18 cellular contexts compared by ENCODE assay signal in genomic region chr9:79012561-79012960, GRCh38.
DNase-seq lines count a peak whose midpoint lies in the region; ATAC-seq and TF ChIP-seq lines count a peak whose summit lies in the region.
"Had no signal": no experiment of that assay in that cellular context is flagged by ENCODE, and none has a peak within 500 bp of the region (broad histone marks: within the 10 kb centered on the region; RNA-seq: fewer than 3 reads in every experiment).

No MANE protein-coding gene starts in this region.

- no peaks in the 10 kb centered on the region for H3K36me3 ChIP-seq in ovary
- H3K36me3 ChIP-seq: neutrophil, tibial nerve had no signal

- no peak overlapping the region for H3K27ac ChIP-seq in ovary
- H3K27ac ChIP-seq: neutrophil, tibial nerve had no signal

- H3K27me3 ChIP-seq in ovary = no peaks in the 10 kb centered on the region
- H3K27me3 ChIP-seq: neutrophil, tibial nerve had no signal

- intact Hi-C loops in ovary (cut with DNase I) = no loop called here

- ATAC-seq in HG03097 (IDR thresholded peaks at IDR 0.05; ENCODE audit: low FRiP score, unreplicated experiment) = no peak

- no peak for TF ChIP-seq CTCF in fibroblast of pulmonary artery (IDR thresholded peaks at IDR 0.05; ENCODE audit: low read length, missing control alignments)
- no peak for TF ChIP-seq CTCF in ovary (IDR thresholded peaks at IDR 0.05)

- H3K9me3 ChIP-seq in ovary = no peaks in the 10 kb centered on the region
- H3K9me3 ChIP-seq: neutrophil, tibial nerve had no signal

- no peak for TF ChIP-seq POLR2A in ovary (IDR thresholded peaks at IDR 0.05)

- no peak for TF ChIP-seq EP300 in ovary (IDR thresholded peaks at IDR 0.05)

- no peaks in the 10 kb centered on the region for H3K4me1 ChIP-seq in ovary (ENCODE audit: insufficient read depth)
- H3K4me1 ChIP-seq: tibial nerve had no signal

- H3K4me3 ChIP-seq in fibroblast of pulmonary artery (replicated peaks; ENCODE audit: low read depth, low read length) (no peak overlapping the region), ovary (no peak overlapping the region)
- H3K4me3 ChIP-seq: tibial nerve had no signal

- DNase-seq in A172 (ENCODE audit: low spot score) (peak; percentile 97), GM04504 (ENCODE audit: low read depth) (peak; percentile 39), SW 1271 (lab: John Stamatoyannopoulos, UW) (peak; percentile 55 to 86), fibroblast of pulmonary artery (ENCODE audit: low read depth) (peak; percentile 35), NCI-H1417 treated with DMSO at 0.1 percent for 48 hours (lab: John Stamatoyannopoulos, UW) (no peak), SKM-1 treated with dmso at 0.1 percent for 144 hours (lab: John Stamatoyannopoulos, UW; ENCODE audit: unreplicated experiment) (no peak), ovary (no peak)
- DNase-seq: activated CD4-positive, alpha-beta T cell treated with anti-CD3 and anti-CD28 coated beads for 1 hour; activated naive CD4-positive, alpha-beta T cell treated with anti-CD3 and anti-CD28 coated beads, Interleukin-2, amount 10 ng/mL, durations not matched to agents 7 days and 5 days; caudate nucleus; kidney glomerular epithelial cell; NCI-H1417; NK-92 treated with Interleukin-12 subunit alpha and Interleukin-12 subunit beta, amount 100 ng/mL, for 24 hours; SHP77; T-helper 9 cell had no signal

Comparison
In these comparisons a context has a peak if more than half of its experiments do, and no peak if none do; other contexts are left out.
1. DNase-seq: peak in A172 (single experiment), GM04504 (single experiment), SW 1271 (2 of 2) and fibroblast of pulmonary artery (single experiment); none in NCI-H1417 treated with DMSO at 0.1 percent for 48 hours (single experiment), SKM-1 treated with dmso at 0.1 percent for 144 hours (single experiment) and ovary (0 of 5).